Comparison of ENCODE assay signal across 39 cellular contexts in genomic region chrX:104008831-104009230, GRCh38. TPM values are rescaled to one million over a fixed set of nuclear protein-coding genes. Genes with fewer than 3 reads are reported as not detected.
"Had no signal": no experiment of that assay in that cellular context is flagged by ENCODE, and none has a peak within 500 bp of the region (broad histone marks: within the 10 kb centered on the region; RNA-seq: fewer than 3 reads in every experiment).

No MANE protein-coding gene starts in this region.

- DNase-seq: Karpas-422, Kasumi-1, MG63, MM.1S, MV-4-11, NCI-H1048, NCI-H1092, NCI-H1092 treated with DMSO at 0.1 percent for 48 hours, NCI-H1105, NCI-H1105 treated with DMSO at 0.1 percent for 48 hours, NCI-H1417, NCI-H1417 treated with DMSO at 0.1 percent for 48 hours, NCI-H1436, NCI-H1436 treated with DMSO at 0.1 percent for 48 hours, NCI-H146, NCI-H1694, NCI-H1694 treated with DMSO at 0.1 percent for 48 hours, NCI-H187, NCI-H187 treated with DMSO at 0.1 percent for 48 hours, NCI-H1930, NCI-H2029, NCI-H2029 treated with DMSO at 0.1 percent for 48 hours, NCI-H2081, NCI-H2081 treated with DMSO at 0.1 percent for 48 hours, NCI-H2107, NCI-H2171, NCI-H2171 treated with DMSO at 0.1 percent for 48 hours, NCI-H2227 treated with DMSO at 0.1 percent for 48 hours, NCI-H226, NCI-H345, NCI-H446, NCI-H446 treated with DMSO at 0.1 percent for 48 hours, NCI-H510A, NCI-H510A treated with DMSO at 0.1 percent for 48 hours had no signal

- H3K9me3 ChIP-seq: MG63 had no signal

- H3K9ac ChIP-seq: KMS-11 had no signal

- H3K36me3 ChIP-seq: MG63 had no signal

- H3K27ac ChIP-seq: KMS-11 had no signal

- H3K4me3 ChIP-seq: MG63 had no signal

- H3K4me2 ChIP-seq: KMS-11 had no signal

RNA-seq across cellular contexts. Expression of gene H2BW1, which starts 4.7 kb away (rescaled TPM):
- total RNA-seq: LHCN-M2, M059J, MCF 10A, NCI-H460 had no signal

RNA-seq across cellular contexts. Expression of gene H2BW2, which starts 30.9 kb away (rescaled TPM):
- total RNA-seq: LHCN-M2, M059J, MCF 10A, NCI-H460 had no signal
